17 cellular contexts compared by ENCODE assay signal in genomic region chr16:84918006-84918909, GRCh38.
"Had no signal": no experiment of that assay in that cellular context is flagged by ENCODE, and none has a peak within 500 bp of the region (broad histone marks: within the 10 kb centered on the region; RNA-seq: fewer than 3 reads in every experiment).

No MANE protein-coding gene starts in this region.

- ATAC-seq: activated CD4-positive, CD25-positive, alpha-beta regulatory T cell treated with anti-CD3 and anti-CD28 coated beads, Interleukin-2, amount 50 U/mL, for 24 hours; activated naive CD8-positive, alpha-beta T cell treated with anti-CD3 and anti-CD28 coated beads, Interleukin-2, amount 50 U/mL, for 24 hours; gastroesophageal sphincter; natural killer cell treated with Interleukin-12 subunit alpha and Interleukin-12 subunit beta and Interleukin-15 and Interleukin-18, amount 100 ng/mL, for 72 hours; psoas muscle; stimulated activated effector memory CD8-positive, alpha-beta T cell treated with anti-CD3 and anti-CD28 coated beads, Interleukin-12 subunit alpha, Interleukin-12 subunit beta, amount 100 ng/mL, for 72 hours had no signal

- H3K4me2 ChIP-seq: SK-N-SH had no signal

- H3K27me3 ChIP-seq: ascending aorta, gastroesophageal sphincter, tibial nerve had no signal

- H3K36me3 ChIP-seq: ascending aorta, breast epithelium, gastroesophageal sphincter, tibial nerve had no signal

- H3K27ac ChIP-seq: ascending aorta, breast epithelium, psoas muscle had no signal

- H3K9me3 ChIP-seq: ascending aorta, breast epithelium, gastroesophageal sphincter, psoas muscle, SK-N-SH, tibial nerve had no signal

- H3K9ac ChIP-seq: SK-N-SH had no signal

- H3K4me3 ChIP-seq: ascending aorta, breast epithelium, gastroesophageal sphincter, psoas muscle, tibial nerve had no signal

- DNase-seq: activated CD4-positive, alpha-beta T cell treated with anti-CD3 and anti-CD28 coated beads, Interleukin-2, amount 50 U/mL, for 1 hour; activated CD8-positive, alpha-beta memory T cell treated with anti-CD3 and anti-CD28 coated beads for 24 hours; activated naive CD4-positive, alpha-beta T cell treated with Interleukin-2 at 50 U/mL for 16 hours; activated naive CD8-positive, alpha-beta T cell treated with anti-CD3 and anti-CD28 coated beads, Interleukin-2, amount 50 U/mL, for 24 hours; SK-N-SH; stimulated activated CD4-positive, alpha-beta T cell treated with anti-CD3 and anti-CD28 coated beads, Interleukin-12 subunit alpha, Interleukin-12 subunit beta, amount 100 ng/mL, for 4 hours; stimulated activated CD4-positive, alpha-beta T cell treated with anti-CD3 and anti-CD28 coated beads, Interleukin-2, amount 100 ng/mL, for 24 hours; T-helper 1 cell; T1000 had no signal
